ENCODE assay signal across 16 cellular contexts in the genomic region with DNA sequence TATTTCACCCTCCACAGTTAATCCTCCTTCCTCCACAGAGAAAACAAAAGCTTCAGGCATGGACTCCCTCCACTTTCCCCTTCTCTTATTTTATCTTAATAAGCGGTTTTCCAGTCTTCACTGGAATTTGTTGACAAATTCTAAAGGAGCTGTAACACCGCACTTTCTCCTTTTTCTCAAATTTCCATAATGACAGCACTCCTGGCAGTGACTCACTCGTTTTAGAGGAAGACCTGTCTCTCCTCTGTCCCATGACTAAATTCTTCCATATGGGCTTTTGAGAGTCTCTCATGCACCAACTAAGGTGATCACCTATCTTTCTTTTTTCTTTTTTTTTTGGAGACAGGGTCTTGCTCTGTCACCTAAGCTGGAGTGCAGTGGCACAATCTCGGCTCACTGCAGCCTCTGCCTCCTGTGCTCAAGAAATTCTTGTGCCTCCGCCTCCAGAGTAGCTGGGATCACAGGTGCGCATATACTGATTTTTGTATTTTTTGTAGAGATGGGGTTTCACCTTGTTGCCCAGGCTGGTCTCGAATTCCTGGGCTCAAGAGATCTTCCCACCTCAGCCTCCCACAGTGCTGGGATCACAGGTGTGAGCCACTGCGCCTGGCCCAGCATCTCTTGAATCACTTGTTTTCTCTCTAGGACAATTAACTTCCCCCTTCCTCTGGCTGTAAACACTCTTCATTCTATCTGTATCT. TPM values are rescaled to one million over a fixed set of nuclear protein-coding genes. Genes with fewer than 3 reads are reported as not detected.
DNase-seq lines count a peak whose midpoint lies in the region; ATAC-seq lines count a peak whose summit lies in the region.
"Had no signal": no experiment of that assay in that cellular context is flagged by ENCODE, and none has a peak within 500 bp of the region (broad histone marks: within the 10 kb centered on the region; RNA-seq: fewer than 3 reads in every experiment).

No MANE protein-coding gene starts in this region.

- H3K27me3 ChIP-seq in Karpas-422 (ENCODE audit: low read length), result no peaks in the 10 kb centered on the region

- no peaks in the 10 kb centered on the region for H3K79me2 ChIP-seq in Karpas-422 (ENCODE audit: low read length)
- H3K79me2 ChIP-seq: parathyroid adenoma had no signal

- H3K4me1 ChIP-seq in Karpas-422 (ENCODE audit: low read length), result no peaks in the 10 kb centered on the region
- H3K4me1 ChIP-seq: parathyroid adenoma had no signal

- ATAC-seq in activated CD8-positive, alpha-beta memory T cell treated with anti-CD3 and anti-CD28 coated beads, Interleukin-2, amount 10 ng/mL, durations not matched to agents 7 days and 5 days, result no peak
- no peak for ATAC-seq in central memory CD8-positive, alpha-beta T cell (replicated peaks; ENCODE audit: extremely low read depth, poor library complexity, severe bottlenecking)
- peak; percentile 12 for ATAC-seq in stimulated activated effector memory CD8-positive, alpha-beta T cell treated with anti-CD3 and anti-CD28 coated beads, Interleukin-12 subunit alpha, Interleukin-12 subunit beta, amount 100 ng/mL, for 72 hours

- H3K9me3 Mint-ChIP-seq in activated CD8-positive, alpha-beta memory T cell treated with anti-CD3 and anti-CD28 coated beads, Interleukin-2, amount 10 ng/mL, durations not matched to agents 7 days and 5 days (ENCODE audit: low read depth), result no peaks in the 10 kb centered on the region
- no peaks in the 10 kb centered on the region for H3K9me3 Mint-ChIP-seq in IgD-negative memory B cell
- H3K9me3 Mint-ChIP-seq in central memory CD8-positive, alpha-beta T cell, result no peaks in the 10 kb centered on the region
- no peaks in the 10 kb centered on the region for H3K9me3 Mint-ChIP-seq in stimulated activated effector memory CD8-positive, alpha-beta T cell treated with anti-CD3 and anti-CD28 coated beads, Interleukin-12 subunit alpha, Interleukin-12 subunit beta, amount 100 ng/mL, for 72 hours

- no peaks in the 10 kb centered on the region for H3K9me2 ChIP-seq in Karpas-422 (replicated peaks; ENCODE audit: insufficient read depth, low read length)

- no peaks in the 10 kb centered on the region for H4K20me1 ChIP-seq in Karpas-422 (ENCODE audit: insufficient read depth, low read depth, low read length)

- no peaks in the 10 kb centered on the region for H3K36me3 ChIP-seq in Karpas-422 (ENCODE audit: insufficient read depth, low read length)

- H3K4me3 ChIP-seq in Karpas-422 (ENCODE audit: low read length), result no peak overlapping the region

- CTCF ChIA-PET in activated CD8-positive, alpha-beta memory T cell treated with anti-CD3 and anti-CD28 coated beads, Interleukin-2, amount 10 ng/mL, durations not matched to agents 7 days and 5 days (lab: Charles Lee), result interaction anchor here (1.1 kb wide), 1 partner anchor 15 kb away, joined by 4 read pairs; no protein-coding TSS in a partner anchor

- peaks cover 31% of the 10 kb centered on the region for H3K4me1 Mint-ChIP-seq in activated CD8-positive, alpha-beta memory T cell treated with anti-CD3 and anti-CD28 coated beads, Interleukin-2, amount 10 ng/mL, durations not matched to agents 7 days and 5 days
- H3K4me1 Mint-ChIP-seq in IgD-negative memory B cell, result peaks cover 20 to 33% (median 27%) of the 10 kb centered on the region in 3 donors
- H3K4me1 Mint-ChIP-seq in central memory CD8-positive, alpha-beta T cell, result peaks cover 38% of the 10 kb centered on the region
- peaks cover 44% of the 10 kb centered on the region for H3K4me1 Mint-ChIP-seq in stimulated activated effector memory CD8-positive, alpha-beta T cell treated with anti-CD3 and anti-CD28 coated beads, Interleukin-12 subunit alpha, Interleukin-12 subunit beta, amount 100 ng/mL, for 72 hours

- no peaks in the 10 kb centered on the region for H3K9me3 ChIP-seq in Karpas-422 (ENCODE audit: low read length)

- H3K27me3 Mint-ChIP-seq in activated CD8-positive, alpha-beta memory T cell treated with anti-CD3 and anti-CD28 coated beads, Interleukin-2, amount 10 ng/mL, durations not matched to agents 7 days and 5 days, result no peaks in the 10 kb centered on the region
- H3K27me3 Mint-ChIP-seq in IgD-negative memory B cell, result no peaks in the 10 kb centered on the region
- no peaks in the 10 kb centered on the region for H3K27me3 Mint-ChIP-seq in central memory CD8-positive, alpha-beta T cell

- H3K4me2 ChIP-seq in Karpas-422 (ENCODE audit: low read depth, low read length, poor library complexity, severe bottlenecking), result no peak overlapping the region

- peaks cover 13% of the 10 kb centered on the region for H3K36me3 Mint-ChIP-seq in activated CD8-positive, alpha-beta memory T cell treated with anti-CD3 and anti-CD28 coated beads, Interleukin-2, amount 10 ng/mL, durations not matched to agents 7 days and 5 days
- H3K36me3 Mint-ChIP-seq in IgD-negative memory B cell, result peaks cover 17% of the 10 kb centered on the region
- peaks cover 17% of the 10 kb centered on the region for H3K36me3 Mint-ChIP-seq in central memory CD8-positive, alpha-beta T cell (ENCODE audit: insufficient read depth)
- peaks cover 27% of the 10 kb centered on the region for H3K36me3 Mint-ChIP-seq in stimulated activated effector memory CD8-positive, alpha-beta T cell treated with anti-CD3 and anti-CD28 coated beads, Interleukin-12 subunit alpha, Interleukin-12 subunit beta, amount 100 ng/mL, for 72 hours

- no peak overlapping the region for H3K9ac ChIP-seq in Karpas-422 (ENCODE audit: low read length)
- H3K9ac ChIP-seq: parathyroid adenoma had no signal

- no peak overlapping the region for H3K4me3 Mint-ChIP-seq in activated CD8-positive, alpha-beta memory T cell treated with anti-CD3 and anti-CD28 coated beads, Interleukin-2, amount 10 ng/mL, durations not matched to agents 7 days and 5 days
- H3K4me3 Mint-ChIP-seq in IgD-negative memory B cell, result peak overlapping the region in 2 of 4 donors; percentile 37 to 60
- no peak overlapping the region for H3K4me3 Mint-ChIP-seq in central memory CD8-positive, alpha-beta T cell
- peak overlapping the region; percentile 44 for H3K4me3 Mint-ChIP-seq in stimulated activated effector memory CD8-positive, alpha-beta T cell treated with anti-CD3 and anti-CD28 coated beads, Interleukin-12 subunit alpha, Interleukin-12 subunit beta, amount 100 ng/mL, for 72 hours

- DNase-seq in activated CD8-positive, alpha-beta memory T cell treated with anti-CD3 and anti-CD28 coated beads, Interleukin-2, amount 10 ng/mL, durations not matched to agents 7 days and 5 days, result no peak
- DNase-seq in activated CD8-positive, alpha-beta memory T cell treated with anti-CD3 and anti-CD28 coated beads, Interleukin-2, amount 50 U/mL, for 4 hours, result no peak
- no peak for DNase-seq in central memory CD8-positive, alpha-beta T cell (ENCODE audit: low spot score in 2 of 2)
- DNase-seq in stimulated activated effector memory CD8-positive, alpha-beta T cell treated with anti-CD3 and anti-CD28 coated beads, Interleukin-12 subunit alpha, Interleukin-12 subunit beta, amount 100 ng/mL, for 72 hours (ENCODE audit: low spot score in 2 of 2), result no peak
- DNase-seq in Karpas-422 (no peak), NCI-H446 treated with DMSO at 0.1 percent for 48 hours (lab: John Stamatoyannopoulos, UW) (no peak), pons (ENCODE audit: low spot score) (no peak)
- DNase-seq: dermis blood vessel endothelial cell, midbrain, NCI-H1105, NCI-H226, OCI-M1 had no signal

- H3K27ac ChIP-seq in Karpas-422 (ENCODE audit: low read length), result no peak overlapping the region
- H3K27ac ChIP-seq: parathyroid adenoma had no signal

- no peak overlapping the region for H2AFZ ChIP-seq in Karpas-422 (ENCODE audit: low read length)
- H2AFZ ChIP-seq: parathyroid adenoma had no signal

- H3K27ac Mint-ChIP-seq in activated CD8-positive, alpha-beta memory T cell treated with anti-CD3 and anti-CD28 coated beads, Interleukin-2, amount 10 ng/mL, durations not matched to agents 7 days and 5 days, result peak overlapping the region; percentile 9
- H3K27ac Mint-ChIP-seq in IgD-negative memory B cell, result peak overlapping the region in 2 of 3 donors; percentile 39 to 46
- H3K27ac Mint-ChIP-seq in central memory CD8-positive, alpha-beta T cell (ENCODE audit: low read depth), result peak overlapping the region; percentile 77
- H3K27ac Mint-ChIP-seq in stimulated activated effector memory CD8-positive, alpha-beta T cell treated with anti-CD3 and anti-CD28 coated beads, Interleukin-12 subunit alpha, Interleukin-12 subunit beta, amount 100 ng/mL, for 72 hours, result peak overlapping the region; percentile 86

RNA-seq across cellular contexts. Expression of a gene that starts 7.7 kb away (rescaled TPM):
- 10 to 100 TPM in 1 of 2 experiments, 1 to 10 TPM in 1; 8.0 to 24.1 TPM for total RNA-seq in activated CD8-positive, alpha-beta memory T cell treated with anti-CD3 and anti-CD28 coated beads, Interleukin-2, amount 10 ng/mL, durations not matched to agents 7 days and 5 days
- polyA plus RNA-seq in IgD-negative memory B cell, result 23.2 TPM
- total RNA-seq in Karpas-422 (2014; rRNA removed; shearing (Covaris generic); ENCODE audit: low replicate concordance), result not detected in 2 replicates
- polyA plus RNA-seq: AG04450 had no signal

RNA-seq across cellular contexts. Expression of a gene that starts 50.5 kb away (rescaled TPM):
- total RNA-seq in activated CD8-positive, alpha-beta memory T cell treated with anti-CD3 and anti-CD28 coated beads, Interleukin-2, amount 10 ng/mL, durations not matched to agents 7 days and 5 days, result not detected
- polyA plus RNA-seq in IgD-negative memory B cell, result not detected
- not detected in 2 replicates for total RNA-seq in Karpas-422 (2014; rRNA removed; shearing (Covaris generic); ENCODE audit: low replicate concordance)
- total RNA-seq: dermis blood vessel endothelial cell, HT-29 had no signal
- polyA plus RNA-seq: AG04450 had no signal

RNA-seq across cellular contexts. Expression of a gene that starts 53.6 kb away (rescaled TPM):
- total RNA-seq in activated CD8-positive, alpha-beta memory T cell treated with anti-CD3 and anti-CD28 coated beads, Interleukin-2, amount 10 ng/mL, durations not matched to agents 7 days and 5 days, result not detected
- not detected for polyA plus RNA-seq in IgD-negative memory B cell
- not detected in 2 replicates for total RNA-seq in Karpas-422 (2014; rRNA removed; shearing (Covaris generic); ENCODE audit: low replicate concordance)
- total RNA-seq: dermis blood vessel endothelial cell had no signal
- polyA plus RNA-seq: AG04450 had no signal

Comparison
In these comparisons a context has a peak if more than half of its experiments do, and no peak if none do; other contexts are left out.
1. H3K27ac Mint-ChIP-seq: peak in every context shown above with its lines; median percentile 86 in stimulated activated effector memory CD8-positive, alpha-beta T cell treated with anti-CD3 and anti-CD28 coated beads, Interleukin-12 subunit alpha, Interleukin-12 subunit beta, amount 100 ng/mL, for 72 hours; 77 in central memory CD8-positive, alpha-beta T cell; 42 in IgD-negative memory B cell; 9 in activated CD8-positive, alpha-beta memory T cell treated with anti-CD3 and anti-CD28 coated beads, Interleukin-2, amount 10 ng/mL, durations not matched to agents 7 days and 5 days.